ENCODE assay signal across 8 cellular contexts in the genomic region with DNA sequence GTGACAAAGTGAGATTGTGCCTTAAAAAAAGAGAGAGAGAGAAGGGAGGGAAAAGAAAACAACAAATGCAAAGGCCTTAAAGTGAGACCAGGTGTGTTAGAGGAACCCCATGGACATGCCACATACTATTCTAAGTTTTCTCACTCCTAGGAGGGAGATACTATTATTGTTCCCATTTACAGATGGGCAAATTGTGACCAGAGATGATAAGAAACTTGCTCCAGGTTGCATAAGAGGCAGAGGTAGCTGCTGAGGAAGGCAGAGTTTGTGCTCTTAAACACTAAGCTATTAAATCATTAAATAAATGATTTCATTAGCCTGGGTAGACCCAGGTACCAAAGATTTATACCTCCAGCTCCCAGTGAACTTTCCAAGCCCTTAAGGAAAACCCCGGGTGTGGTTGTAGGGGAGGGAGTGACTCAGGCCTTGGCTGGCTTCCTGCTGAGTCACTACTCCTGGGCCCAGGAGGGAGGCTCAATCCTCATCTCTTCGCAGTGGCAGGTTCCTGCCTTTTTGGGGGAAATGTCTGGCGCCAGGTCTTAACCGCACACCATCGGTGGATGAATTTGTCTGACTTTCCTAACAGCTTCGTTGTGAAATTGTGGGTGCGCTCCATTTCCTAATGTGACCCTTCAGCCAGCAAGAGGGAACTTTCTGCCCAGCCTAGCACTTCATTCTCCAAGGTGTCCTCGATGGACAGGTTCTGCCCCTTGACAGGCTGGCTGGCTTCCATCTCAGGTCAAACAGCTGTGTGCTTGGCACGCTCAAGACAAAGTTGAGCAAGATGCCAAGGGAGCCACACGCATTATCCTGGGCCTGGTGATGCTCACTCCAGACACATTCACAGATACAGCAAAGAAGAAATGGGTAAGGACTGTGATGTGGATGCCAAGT. TPM values are rescaled to one million over a fixed set of nuclear protein-coding genes. Genes with fewer than 3 reads are reported as not detected.
DNase-seq lines count a peak whose midpoint lies in the region; ATAC-seq, FAIRE-seq and TF ChIP-seq lines count a peak whose summit lies in the region.

No MANE protein-coding gene starts in this region.

- H3K4me1 ChIP-seq in astrocyte (ENCODE audit: insufficient read depth, low read length) (peaks cover 34% of the 10 kb centered on the region), HAP-1 (peaks cover 20% of the 10 kb centered on the region)

- in situ Hi-C loops in HAP-1 (cut with MboI; ENCODE audit: low sequenced_read_pairs): no loop called here

- H3K36me3 ChIP-seq in astrocyte (ENCODE audit: insufficient read depth, low read length): no peaks in the 10 kb centered on the region
- no peaks in the 10 kb centered on the region for H3K36me3 ChIP-seq in HAP-1 (replicated peaks)

- H3K27me3 ChIP-seq in astrocyte (ENCODE audit: insufficient read depth, low read length) (no peaks in the 10 kb centered on the region), HAP-1 (ENCODE audit: low read depth) (no peaks in the 10 kb centered on the region)

- no peaks in the 10 kb centered on the region for H3K79me2 ChIP-seq in astrocyte (ENCODE audit: insufficient read depth, low read length)

- H3K4me3 Mint-ChIP-seq in astrocyte (ENCODE audit: unreplicated experiment): no peak overlapping the region
- no peak overlapping the region for H3K4me3 Mint-ChIP-seq in stimulated activated effector memory CD8-positive, alpha-beta T cell treated with anti-CD3 and anti-CD28 coated beads, Interleukin-12 subunit alpha, Interleukin-12 subunit beta, amount 100 ng/mL, for 72 hours

- peak overlapping the region; percentile 3 for H3K27ac Mint-ChIP-seq in astrocyte (ENCODE audit: unreplicated experiment)
- H3K27ac Mint-ChIP-seq in stimulated activated effector memory CD8-positive, alpha-beta T cell treated with anti-CD3 and anti-CD28 coated beads, Interleukin-12 subunit alpha, Interleukin-12 subunit beta, amount 100 ng/mL, for 72 hours: peak overlapping the region; percentile 67

- peak overlapping the region; percentile 26 for H2AFZ ChIP-seq in astrocyte (ENCODE audit: low read depth, low read length)

- H3K27me3 Mint-ChIP-seq in astrocyte (ENCODE audit: low read depth, unreplicated experiment): peaks cover 3% of the 10 kb centered on the region

- peak overlapping the region; percentile 11 for H3K9ac ChIP-seq in astrocyte (ENCODE audit: low read length)

- peak overlapping the region; percentile 60 for H3K4me2 ChIP-seq in astrocyte (ENCODE audit: low read length)

- no peaks in the 10 kb centered on the region for H3K9me3 Mint-ChIP-seq in astrocyte (ENCODE audit: unreplicated experiment)
- H3K9me3 Mint-ChIP-seq in stimulated activated effector memory CD8-positive, alpha-beta T cell treated with anti-CD3 and anti-CD28 coated beads, Interleukin-12 subunit alpha, Interleukin-12 subunit beta, amount 100 ng/mL, for 72 hours: no peaks in the 10 kb centered on the region

- peak; percentile 83 for DNase-seq in GDM1 (lab: John Stamatoyannopoulos, UW)
- DNase-seq in NOMO-1 treated with dmso at 0.1 percent for 144 hours (lab: John Stamatoyannopoulos, UW; ENCODE audit: unreplicated experiment): peak; percentile 77
- peak; percentile 97 for DNase-seq in astrocyte (ENCODE audit: low read depth)
- DNase-seq in islet precursor cell: peak; percentile 89
- DNase-seq in stimulated activated effector memory CD8-positive, alpha-beta T cell treated with anti-CD3 and anti-CD28 coated beads, Interleukin-12 subunit alpha, Interleukin-12 subunit beta, amount 100 ng/mL, for 72 hours (ENCODE audit: low spot score in 2 of 2): no peak
- no peak for DNase-seq in HAP-1 (ENCODE audit: low spot score in 2 of 2)
- DNase-seq in SHP77 (lab: John Stamatoyannopoulos, UW): no peak

- H3K9me3 ChIP-seq in astrocyte (ENCODE audit: insufficient read depth, low read depth, low read length): no peaks in the 10 kb centered on the region
- H3K9me3 ChIP-seq in HAP-1: no peaks in the 10 kb centered on the region

- peak; percentile 80 for ATAC-seq in stimulated activated effector memory CD8-positive, alpha-beta T cell treated with anti-CD3 and anti-CD28 coated beads, Interleukin-12 subunit alpha, Interleukin-12 subunit beta, amount 100 ng/mL, for 72 hours
- ATAC-seq in GM21737 (IDR thresholded peaks at IDR 0.05; ENCODE audit: unreplicated experiment): no peak

- H3K27ac ChIP-seq in astrocyte (ENCODE audit: low read depth, low read length): peak overlapping the region; percentile 68

- FAIRE-seq in astrocyte (lab: Jason Lieb, UNC): no peak

- no peaks in the 10 kb centered on the region for H3K36me3 Mint-ChIP-seq in astrocyte (ENCODE audit: low read depth, unreplicated experiment)
- H3K36me3 Mint-ChIP-seq in stimulated activated effector memory CD8-positive, alpha-beta T cell treated with anti-CD3 and anti-CD28 coated beads, Interleukin-12 subunit alpha, Interleukin-12 subunit beta, amount 100 ng/mL, for 72 hours: no peaks in the 10 kb centered on the region

- peaks cover 3% of the 10 kb centered on the region for H3K4me1 Mint-ChIP-seq in astrocyte (ENCODE audit: low read depth, unreplicated experiment)
- peaks cover 36% of the 10 kb centered on the region for H3K4me1 Mint-ChIP-seq in stimulated activated effector memory CD8-positive, alpha-beta T cell treated with anti-CD3 and anti-CD28 coated beads, Interleukin-12 subunit alpha, Interleukin-12 subunit beta, amount 100 ng/mL, for 72 hours

- no peak for TF ChIP-seq CTCF in astrocyte (IDR thresholded peaks at IDR 0.05; ENCODE audit: insufficient read depth, low read depth, low read length)

- H3K4me3 ChIP-seq in astrocyte (ENCODE audit: insufficient read depth, low read depth, low read length): no peak overlapping the region
- no peak overlapping the region for H3K4me3 ChIP-seq in HAP-1

- H4K20me1 ChIP-seq in astrocyte (ENCODE audit: insufficient read depth, low read length): no peaks in the 10 kb centered on the region

RNA-seq across cellular contexts. Expression of gene PTPRJ, which starts 33.4 kb away (rescaled TPM):
- 17.4 and 22.9 TPM in 2 replicates for total RNA-seq in astrocyte

Comparison
In these comparisons a context has a peak if more than half of its experiments do, and no peak if none do; other contexts are left out.
1. DNase-seq: peak in GDM1 (single experiment), NOMO-1 treated with dmso at 0.1 percent for 144 hours (single experiment), astrocyte (single experiment) and islet precursor cell (single experiment); none in stimulated activated effector memory CD8-positive, alpha-beta T cell treated with anti-CD3 and anti-CD28 coated beads, Interleukin-12 subunit alpha, Interleukin-12 subunit beta, amount 100 ng/mL, for 72 hours (0 of 2), HAP-1 (0 of 2) and SHP77 (0 of 2).